ENCODE assay signal across 13 cellular contexts in genomic region chr7:73741600-73741999, GRCh38. TPM values are rescaled to one million over a fixed set of nuclear protein-coding genes. Genes with fewer than 3 reads are reported as not detected.
DNase-seq lines count a peak whose midpoint lies in the region; ATAC-seq and TF ChIP-seq lines count a peak whose summit lies in the region.
"Had no signal": no experiment of that assay in that cellular context is flagged by ENCODE, and none has a peak within 500 bp of the region (broad histone marks: within the 10 kb centered on the region; RNA-seq: fewer than 3 reads in every experiment).

No MANE protein-coding gene starts in this region.

- H3K36me3 ChIP-seq in H7 (replicated peaks; ENCODE audit: control insufficient read depth, insufficient read depth, low read length) (peaks cover 7% of the 10 kb centered on the region), duodenal mucosa (ENCODE audit: control insufficient read depth in 1 of 2, insufficient read depth in 2 of 2, low read length in 2 of 2) (peaks cover 6 to 10% of the 10 kb centered on the region in 2 donors), prostate gland (no peaks in the 10 kb centered on the region)

- H3K9me3 ChIP-seq in duodenal mucosa (ENCODE audit: control insufficient read depth in 1 of 2, low read length in 2 of 2) (no peaks in the 10 kb centered on the region), prostate gland (no peaks in the 10 kb centered on the region)
- H3K9me3 ChIP-seq: tibial nerve had no signal

- H3K4me1 ChIP-seq in duodenal mucosa (ENCODE audit: control insufficient read depth in 1 of 2, insufficient read depth in 2 of 2, low read length in 2 of 2) (peaks cover 30 to 35% of the 10 kb centered on the region in 2 donors), prostate gland (replicated peaks) (peaks cover 25% of the 10 kb centered on the region)

- H3K27me3 ChIP-seq in H7 (ENCODE audit: control insufficient read depth, insufficient read depth, low read length) (peaks cover 10% of the 10 kb centered on the region), duodenal mucosa (ENCODE audit: control insufficient read depth in 1 of 2, insufficient read depth in 2 of 2, low read length in 2 of 2) (no peaks in the 10 kb centered on the region), prostate gland (replicated peaks; ENCODE audit: insufficient read depth) (no peaks in the 10 kb centered on the region)
- H3K27me3 ChIP-seq: tibial nerve had no signal

- intact Hi-C loops in prostate gland (cut with DNase I) = loop anchor here (5.0 kb wide), 1 partner anchor 111 kb away; no protein-coding TSS in a partner anchor

- 93% methylated on average over 5 of the region's 5 CpGs for WGBS in prostate gland

- DNase-seq in H7 (peak; percentile 67), NCI-H2107 (lab: John Stamatoyannopoulos, UW) (peak; percentile 86), prostate gland (ENCODE audit: low spot score) (no peak), HUDEP-2 (lab: John Stamatoyannopoulos, UW; ENCODE audit: unreplicated experiment in 76 of 76) (no peak), glomerular visceral epithelial cell (ENCODE audit: extremely low spot score) (no peak), OCI-M2 (lab: John Stamatoyannopoulos, UW; ENCODE audit: unreplicated experiment) (no peak)
- DNase-seq: activated CD4-positive, alpha-beta T cell treated with anti-CD3 and anti-CD28 coated beads, Interleukin-2, amount 50 U/mL, for 48 hours; DND-41 had no signal

- H3K27ac Mint-ChIP-seq in stimulated activated memory B cell treated with anti-CD40 and anti-IgM and Interleukin-4, amounts not matched to agents 10 μg/mL and 1 μg/mL and 100 μg/mL, for 72 hours = no peak overlapping the region

- H3K4me3 ChIP-seq in H7 (ENCODE audit: insufficient read depth, low read depth, low read length) (no peak overlapping the region), duodenal mucosa (ENCODE audit: low read depth in 1 of 2, low read length in 2 of 2) (no peak overlapping the region), prostate gland (no peak overlapping the region)
- H3K4me3 ChIP-seq: tibial nerve had no signal

- no peaks in the 10 kb centered on the region for H3K9me3 Mint-ChIP-seq in stimulated activated memory B cell treated with anti-CD40 and anti-IgM and Interleukin-4, amounts not matched to agents 10 μg/mL and 1 μg/mL and 100 μg/mL, for 72 hours

- no peak for TF ChIP-seq POLR2A in prostate gland (IDR thresholded peaks at IDR 0.05)

- no peak overlapping the region for H3K4me3 Mint-ChIP-seq in stimulated activated memory B cell treated with anti-CD40 and anti-IgM and Interleukin-4, amounts not matched to agents 10 μg/mL and 1 μg/mL and 100 μg/mL, for 72 hours

- ATAC-seq in stimulated activated memory B cell treated with anti-CD40 and anti-IgM and Interleukin-4, amounts not matched to agents 10 μg/mL and 1 μg/mL and 100 μg/mL, for 72 hours = no peak

- H3K36me3 Mint-ChIP-seq in stimulated activated memory B cell treated with anti-CD40 and anti-IgM and Interleukin-4, amounts not matched to agents 10 μg/mL and 1 μg/mL and 100 μg/mL, for 72 hours = no peaks in the 10 kb centered on the region

- H3K4me1 Mint-ChIP-seq in stimulated activated memory B cell treated with anti-CD40 and anti-IgM and Interleukin-4, amounts not matched to agents 10 μg/mL and 1 μg/mL and 100 μg/mL, for 72 hours = peaks cover 36% of the 10 kb centered on the region

- H3K9ac ChIP-seq in duodenal mucosa (ENCODE audit: low read depth in 1 of 2, low read length in 2 of 2) = peak overlapping the region; percentile 12 to 68

- H3K27me3 Mint-ChIP-seq in stimulated activated memory B cell treated with anti-CD40 and anti-IgM and Interleukin-4, amounts not matched to agents 10 μg/mL and 1 μg/mL and 100 μg/mL, for 72 hours = no peaks in the 10 kb centered on the region

- no peak for TF ChIP-seq CTCF in prostate gland (IDR thresholded peaks at IDR 0.05)

- H3K27ac ChIP-seq in duodenal mucosa (ENCODE audit: low read depth, low read length) (peak overlapping the region; percentile 67), prostate gland (peak overlapping the region; percentile 89 to 92)

RNA-seq across cellular contexts. Expression of gene ABHD11, which starts 3.0 kb away (rescaled TPM):
- 21.2 and 25.7 TPM in 2 replicates for total RNA-seq in H7 (2014; rRNA removed; shearing (Covaris generic))
- 10 to 100 TPM; 55.2 to 87.8 TPM for total RNA-seq in prostate gland

RNA-seq across cellular contexts. Expression of gene STX1A, which starts 22.1 kb away (rescaled TPM):
- total RNA-seq in H7 (2014; rRNA removed; shearing (Covaris generic)) = 16.8 and 19.4 TPM in 2 replicates
- total RNA-seq in prostate gland = 10 to 100 TPM in 1 of 2 donors, 1 to 10 TPM in 1; 6.8 to 15.3 TPM

RNA-seq across cellular contexts. Expression of gene CLDN3, which starts 28.5 kb away (rescaled TPM):
- 3.3 and 5.9 TPM in 2 replicates for total RNA-seq in H7 (2014; rRNA removed; shearing (Covaris generic))
- total RNA-seq in prostate gland = 100 to 1,000 TPM; 156 to 176 TPM
- total RNA-seq: M059J, SK-MEL-5, tibial nerve had no signal

RNA-seq across cellular contexts. Expression of gene BUD23, which starts 58.2 kb away (rescaled TPM):
- total RNA-seq in H7 (2014; rRNA removed; shearing (Covaris generic)) = 39.3 and 48.0 TPM in 2 replicates
- 100 to 1,000 TPM in 1 of 2 donors, 10 to 100 TPM in 1; 72.3 to 196 TPM for total RNA-seq in prostate gland

RNA-seq across cellular contexts. Expression of gene DNAJC30, which starts 58.3 kb away (rescaled TPM):
- 2.4 and 2.7 TPM in 2 replicates for total RNA-seq in H7 (2014; rRNA removed; shearing (Covaris generic))
- total RNA-seq in prostate gland = 10 to 100 TPM; 16.3 to 16.8 TPM

Comparison
In these comparisons a context has a peak if more than half of its experiments do, and no peak if none do; other contexts are left out.
1. DNase-seq: peak in H7 (single experiment) and NCI-H2107 (single experiment); none in prostate gland (single experiment), HUDEP-2 (0 of 76), glomerular visceral epithelial cell (single experiment) and OCI-M2 (single experiment).
2. RNA of gene CLDN3, which starts 28.5 kb away (total RNA-seq): 156 to 176 TPM in prostate gland; 3.3 to 5.9 TPM in H7; every median in the first group is over 10 times any median in the second.